Comparison of ENCODE assay signal across 21 cellular contexts in genomic region chr7:154844955-154845354, GRCh38.
"Had no signal": no experiment of that assay in that cellular context is flagged by ENCODE, and none has a peak within 500 bp of the region (broad histone marks: within the 10 kb centered on the region; RNA-seq: fewer than 3 reads in every experiment).

No MANE protein-coding gene starts in this region.

- H3K4me3 ChIP-seq: dorsolateral prefrontal cortex, heart left ventricle, neural progenitor cell, ovary, spleen, tibial artery, upper lobe of left lung, uterus had no signal

- DNase-seq: cortex of kidney; dorsolateral prefrontal cortex; effector CD8-positive, alpha-beta T cell; heart left ventricle; left ventricle myocardium superior; naive thymus-derived CD8-positive, alpha-beta T cell; nucleus accumbens; ovary; right cardiac atrium; spleen; stimulated activated CD4-positive, alpha-beta T cell treated with anti-CD3 and anti-CD28 coated beads, Interleukin-15, amount 100 ng/mL, for 24 hours; stimulated activated CD4-positive, alpha-beta T cell treated with anti-CD3 and anti-CD28 coated beads, Interleukin-1b, Interleukin-23, amount 100 ng/mL, for 48 hours; stimulated activated CD4-positive, alpha-beta T cell treated with anti-CD3 and anti-CD28 coated beads, Interleukin-4, amount 100 ng/mL, for 24 hours; tibial artery; upper lobe of left lung; uterus had no signal

- H3K27me3 ChIP-seq: dorsolateral prefrontal cortex, neural progenitor cell, ovary, tibial artery, upper lobe of left lung, uterus had no signal

- H3K27ac ChIP-seq: dorsolateral prefrontal cortex, heart left ventricle, neural progenitor cell, ovary, spleen, tibial artery, upper lobe of left lung, uterus had no signal

- ATAC-seq: esophagus mucosa; heart left ventricle; left ventricle myocardium superior; naive thymus-derived CD8-positive, alpha-beta T cell; right cardiac atrium had no signal

- H3K4me1 ChIP-seq: heart left ventricle, spleen, tibial artery, uterus had no signal

- H3K9me3 ChIP-seq: ovary, tibial artery, uterus had no signal

- FAIRE-seq: endometrium, frontal cortex, keratinocyte had no signal

- H3K36me3 ChIP-seq: heart left ventricle, neural progenitor cell, ovary, spleen, tibial artery, upper lobe of left lung, uterus had no signal
